17 cellular contexts compared by ENCODE assay signal in genomic region chr10:14540062-14540461, GRCh38.
DNase-seq lines count a peak whose midpoint lies in the region; ATAC-seq and TF ChIP-seq lines count a peak whose summit lies in the region.
"Had no signal": no experiment of that assay in that cellular context is flagged by ENCODE, and none has a peak within 500 bp of the region (broad histone marks: within the 10 kb centered on the region; RNA-seq: fewer than 3 reads in every experiment).

No MANE protein-coding gene starts in this region.

- H3K27me3 Mint-ChIP-seq in CD4-positive, CD25-positive, alpha-beta regulatory T cell, result no peaks in the 10 kb centered on the region
- no peaks in the 10 kb centered on the region for H3K27me3 Mint-ChIP-seq in Caco-2 (ENCODE audit: insufficient read depth, unreplicated experiment)
- no peaks in the 10 kb centered on the region for H3K27me3 Mint-ChIP-seq in activated naive CD8-positive, alpha-beta T cell treated with anti-CD3 and anti-CD28 coated beads for 36 hours
- H3K27me3 Mint-ChIP-seq in naive thymus-derived CD8-positive, alpha-beta T cell, result no peaks in the 10 kb centered on the region

- no TSS peak for BruUV-seq in Caco-2 (replicated peaks; lab: Mats Ljungman, UMichigan)

- CTCF ChIA-PET in Caco-2 (lab: Charles Lee), result interaction anchor here (1.3 kb wide), 1 partner anchor 16 kb away, joined by 4 read pairs; no protein-coding TSS in a partner anchor

- H3K27ac Mint-ChIP-seq in CD4-positive, CD25-positive, alpha-beta regulatory T cell, result peak overlapping the region; percentile 85 to 91 (median 90)
- H3K27ac Mint-ChIP-seq in Caco-2 (ENCODE audit: unreplicated experiment), result peak overlapping the region; percentile 0
- peak overlapping the region; percentile 79 for H3K27ac Mint-ChIP-seq in activated naive CD8-positive, alpha-beta T cell treated with anti-CD3 and anti-CD28 coated beads for 36 hours
- H3K27ac Mint-ChIP-seq in naive thymus-derived CD8-positive, alpha-beta T cell, result peak overlapping the region; percentile 80 to 97 (median 87)

- H3K27me3 ChIP-seq in CD4-positive, CD25-positive, alpha-beta regulatory T cell (ENCODE audit: control insufficient read depth, insufficient read depth, low read length), result no peaks in the 10 kb centered on the region
- H3K27me3 ChIP-seq in Caco-2 (replicated peaks; ENCODE audit: control insufficient read depth, insufficient read depth, low read length), result no peaks in the 10 kb centered on the region
- H3K27me3 ChIP-seq: dorsolateral prefrontal cortex, gastroesophageal sphincter, right lobe of liver had no signal

- TF ChIP-seq CTCF in Caco-2 (IDR thresholded peaks at IDR 0.05; ENCODE audit: insufficient read depth in 1 of 2, low read depth in 1 of 2, low read length in 1 of 2, severe bottlenecking in 1 of 2, unreplicated experiment in 1 of 2), result no peak

- peaks cover 74% of the 10 kb centered on the region for H3K4me1 ChIP-seq in CD4-positive, CD25-positive, alpha-beta regulatory T cell (ENCODE audit: control insufficient read depth, insufficient read depth, low read length, poor library complexity, severe bottlenecking)
- H3K4me1 ChIP-seq in Caco-2, result peaks cover 33% of the 10 kb centered on the region

- H3K4me3 ChIP-seq in CD4-positive, CD25-positive, alpha-beta regulatory T cell (ENCODE audit: low read depth, low read length), result no peak overlapping the region
- H3K4me3 ChIP-seq in Caco-2 (ENCODE audit: low read depth, low read length), result no peak overlapping the region
- H3K4me3 ChIP-seq: gastroesophageal sphincter, K562, right lobe of liver had no signal

- POLR2A ChIA-PET in Caco-2 (lab: Charles Lee), result no interaction called here
- POLR2A ChIA-PET in naive thymus-derived CD8-positive, alpha-beta T cell (lab: Charles Lee), result interaction anchor here (2.0 kb wide), 1 partner anchor 30 kb away, joined by 5 read pairs; no protein-coding TSS in a partner anchor

- H3K4me3 Mint-ChIP-seq in CD4-positive, CD25-positive, alpha-beta regulatory T cell, result peak overlapping the region in 2 of 4 donors; percentile 14 to 77
- H3K4me3 Mint-ChIP-seq in Caco-2 (ENCODE audit: unreplicated experiment), result no peak overlapping the region
- H3K4me3 Mint-ChIP-seq in activated naive CD8-positive, alpha-beta T cell treated with anti-CD3 and anti-CD28 coated beads for 36 hours, result no peak overlapping the region
- H3K4me3 Mint-ChIP-seq in naive thymus-derived CD8-positive, alpha-beta T cell, result peak overlapping the region in 4 of 10 donors; percentile 8 to 62 (median 34)

- peaks cover 35 to 90% (median 65%) of the 10 kb centered on the region in 4 donors for H3K4me1 Mint-ChIP-seq in CD4-positive, CD25-positive, alpha-beta regulatory T cell
- H3K4me1 Mint-ChIP-seq in Caco-2 (ENCODE audit: low read depth, unreplicated experiment), result peaks cover 21% of the 10 kb centered on the region
- H3K4me1 Mint-ChIP-seq in activated naive CD8-positive, alpha-beta T cell treated with anti-CD3 and anti-CD28 coated beads for 36 hours, result peaks cover 71% of the 10 kb centered on the region
- peaks cover 33 to 92% (median 78%) of the 10 kb centered on the region in 4 donors for H3K4me1 Mint-ChIP-seq in naive thymus-derived CD8-positive, alpha-beta T cell

- H3K27ac ChIP-seq in CD4-positive, CD25-positive, alpha-beta regulatory T cell (ENCODE audit: insufficient read depth, low read length, poor library complexity, severe bottlenecking), result peak overlapping the region; percentile 48
- H3K27ac ChIP-seq: gastroesophageal sphincter, WERI-Rb-1 had no signal

- peaks cover 59% of the 10 kb centered on the region for H3K36me3 ChIP-seq in CD4-positive, CD25-positive, alpha-beta regulatory T cell (ENCODE audit: control insufficient read depth, insufficient read depth, low read length)
- peaks cover 8% of the 10 kb centered on the region for H3K36me3 ChIP-seq in Caco-2 (ENCODE audit: control insufficient read depth, insufficient read depth, low read length)
- H3K36me3 ChIP-seq: gastroesophageal sphincter, WERI-Rb-1 had no signal

- no peak for ATAC-seq in CD4-positive, CD25-positive, alpha-beta regulatory T cell (ENCODE audit: low read depth in 2 of 2)
- no peak for ATAC-seq in naive thymus-derived CD8-positive, alpha-beta T cell
- ATAC-seq: esophagus mucosa, gastroesophageal sphincter, K562, left lobe of liver, right lobe of liver had no signal

- no peaks in the 10 kb centered on the region for H3K9me3 ChIP-seq in CD4-positive, CD25-positive, alpha-beta regulatory T cell (ENCODE audit: control insufficient read depth in 2 of 2, low read length in 2 of 2)
- no peaks in the 10 kb centered on the region for H3K9me3 ChIP-seq in Caco-2
- H3K9me3 ChIP-seq: gastroesophageal sphincter, right lobe of liver had no signal

- intact Hi-C loops in Caco-2 (cut with micrococcal nuclease; ENCODE audit: unreplicated experiment), result no loop called here

- H3K36me3 Mint-ChIP-seq in CD4-positive, CD25-positive, alpha-beta regulatory T cell, result peaks cover 34% of the 10 kb centered on the region
- H3K36me3 Mint-ChIP-seq in Caco-2 (ENCODE audit: insufficient read depth, unreplicated experiment), result peaks cover 84% of the 10 kb centered on the region
- peaks cover 53% of the 10 kb centered on the region for H3K36me3 Mint-ChIP-seq in activated naive CD8-positive, alpha-beta T cell treated with anti-CD3 and anti-CD28 coated beads for 36 hours
- peaks cover 0 to 70% (median 10%) of the 10 kb centered on the region in 3 donors for H3K36me3 Mint-ChIP-seq in naive thymus-derived CD8-positive, alpha-beta T cell

- DNase-seq in CD4-positive, CD25-positive, alpha-beta regulatory T cell, result no peak
- DNase-seq in Caco-2, result no peak
- no peak for DNase-seq in activated naive CD8-positive, alpha-beta T cell treated with anti-CD3 and anti-CD28 coated beads for 36 hours
- no peak for DNase-seq in naive thymus-derived CD8-positive, alpha-beta T cell
- DNase-seq in hypothalamus (lab: John Stamatoyannopoulos, UW), result no peak
- DNase-seq in NCI-H146 treated with DMSO at 0.1 percent for 48 hours (lab: John Stamatoyannopoulos, UW; ENCODE audit: unreplicated experiment), result no peak
- DNase-seq in SIG-M5 treated with dmso at 0.1 percent for 504 hours (lab: John Stamatoyannopoulos, UW; ENCODE audit: unreplicated experiment), result no peak
- DNase-seq: dorsolateral prefrontal cortex, H7, NCI-H2081 treated with DMSO at 0.1 percent for 48 hours, right lobe of liver, RPMI8226, WERI-Rb-1 had no signal

- no peaks in the 10 kb centered on the region for H3K9me3 Mint-ChIP-seq in CD4-positive, CD25-positive, alpha-beta regulatory T cell
- no peaks in the 10 kb centered on the region for H3K9me3 Mint-ChIP-seq in Caco-2 (ENCODE audit: unreplicated experiment)
- H3K9me3 Mint-ChIP-seq in activated naive CD8-positive, alpha-beta T cell treated with anti-CD3 and anti-CD28 coated beads for 36 hours, result no peaks in the 10 kb centered on the region
- H3K9me3 Mint-ChIP-seq in naive thymus-derived CD8-positive, alpha-beta T cell, result no peaks in the 10 kb centered on the region

Comparison
In these comparisons a context has a peak if more than half of its experiments do, and no peak if none do; other contexts are left out.
1. H3K27ac Mint-ChIP-seq: peak in every context shown above with its lines; median percentile 90 in CD4-positive, CD25-positive, alpha-beta regulatory T cell; 87 in naive thymus-derived CD8-positive, alpha-beta T cell; 79 in activated naive CD8-positive, alpha-beta T cell treated with anti-CD3 and anti-CD28 coated beads for 36 hours; 0 in Caco-2.